Comparison of ENCODE assay signal across 1 cellular context in the genomic region with DNA sequence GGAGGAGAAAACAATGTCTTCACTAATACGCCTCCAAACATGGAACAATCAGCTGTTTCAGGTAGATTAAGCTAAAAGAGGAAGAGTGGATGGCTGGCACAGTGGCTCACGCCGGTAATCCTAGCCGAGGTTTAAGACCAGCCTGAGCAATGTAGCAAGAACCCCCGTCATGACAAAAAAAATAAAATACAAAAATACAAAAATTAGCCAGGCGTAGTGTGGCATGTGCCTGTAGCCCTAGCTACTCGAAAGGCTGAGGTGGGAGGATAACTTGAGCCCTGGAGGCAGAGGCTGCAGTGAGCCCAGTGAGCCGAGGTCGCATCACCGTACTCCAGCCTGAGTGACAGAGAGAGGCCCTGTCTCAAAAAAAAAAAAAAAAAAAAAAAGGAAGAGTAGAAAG.
TF ChIP-seq lines count a peak whose summit lies in the region.

No MANE protein-coding gene starts in this region.

TF ChIP-seq in HEK293, 187 proteins besides CTCF, POLR2A, EP300 and RAD21 (continued from another document):
- TF ChIP-seq, protein P1, sequence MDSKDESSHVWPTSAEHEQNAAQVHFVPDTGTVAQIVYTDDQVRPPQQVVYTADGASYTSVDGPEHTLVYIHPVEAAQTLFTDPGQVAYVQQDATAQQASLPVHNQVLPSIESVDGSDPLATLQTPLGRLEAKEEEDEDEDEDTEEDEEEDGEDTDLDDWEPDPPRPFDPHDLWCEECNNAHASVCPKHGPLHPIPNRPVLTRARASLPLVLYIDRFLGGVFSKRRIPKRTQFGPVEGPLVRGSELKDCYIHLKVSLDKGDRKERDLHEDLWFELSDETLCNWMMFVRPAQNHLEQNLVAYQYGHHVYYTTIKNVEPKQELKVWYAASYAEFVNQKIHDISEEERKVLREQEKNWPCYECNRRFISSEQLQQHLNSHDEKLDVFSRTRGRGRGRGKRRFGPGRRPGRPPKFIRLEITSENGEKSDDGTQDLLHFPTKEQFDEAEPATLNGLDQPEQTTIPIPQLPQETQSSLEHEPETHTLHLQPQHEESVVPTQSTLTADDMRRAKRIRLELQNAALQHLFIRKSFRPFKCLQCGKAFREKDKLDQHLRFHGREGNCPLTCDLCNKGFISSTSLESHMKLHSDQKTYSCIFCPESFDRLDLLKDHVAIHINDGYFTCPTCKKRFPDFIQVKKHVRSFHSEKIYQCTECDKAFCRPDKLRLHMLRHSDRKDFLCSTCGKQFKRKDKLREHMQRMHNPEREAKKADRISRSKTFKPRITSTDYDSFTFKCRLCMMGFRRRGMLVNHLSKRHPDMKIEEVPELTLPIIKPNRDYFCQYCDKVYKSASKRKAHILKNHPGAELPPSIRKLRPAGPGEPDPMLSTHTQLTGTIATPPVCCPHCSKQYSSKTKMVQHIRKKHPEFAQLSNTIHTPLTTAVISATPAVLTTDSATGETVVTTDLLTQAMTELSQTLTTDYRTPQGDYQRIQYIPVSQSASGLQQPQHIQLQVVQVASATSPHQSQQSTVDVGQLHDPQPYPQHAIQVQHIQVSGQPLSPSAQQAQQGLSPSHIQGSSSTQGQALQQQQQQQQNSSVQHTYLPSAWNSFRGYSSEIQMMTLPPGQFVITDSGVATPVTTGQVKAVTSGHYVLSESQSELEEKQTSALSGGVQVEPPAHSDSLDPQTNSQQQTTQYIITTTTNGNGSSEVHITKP (tag by site-specific recombination; IDR thresholded peaks at IDR 0.05) = peak; percentile 76
- TF ChIP-seq KLF7 (tag by site-specific recombination; IDR thresholded peaks at IDR 0.05; ENCODE audit: borderline replicate concordance) = no peak
- no peak for TF ChIP-seq ZFP37 (tag by site-specific recombination; IDR thresholded peaks at IDR 0.05)
- peak; percentile 22; the same call in 1 of the 2 replicates for TF ChIP-seq ZBTB17 (tag by site-specific recombination; IDR thresholded peaks at IDR 0.05)
- TF ChIP-seq OSR2 (tag by site-specific recombination; IDR thresholded peaks at IDR 0.05) = no peak
- TF ChIP-seq ZBTB8A (tag by site-specific recombination; IDR thresholded peaks at IDR 0.05) = peak; percentile 27; the same call in 1 of the 2 replicates
- no peak for TF ChIP-seq ZXDB (tag by site-specific recombination; IDR thresholded peaks at IDR 0.05)
- TF ChIP-seq, protein P2, sequence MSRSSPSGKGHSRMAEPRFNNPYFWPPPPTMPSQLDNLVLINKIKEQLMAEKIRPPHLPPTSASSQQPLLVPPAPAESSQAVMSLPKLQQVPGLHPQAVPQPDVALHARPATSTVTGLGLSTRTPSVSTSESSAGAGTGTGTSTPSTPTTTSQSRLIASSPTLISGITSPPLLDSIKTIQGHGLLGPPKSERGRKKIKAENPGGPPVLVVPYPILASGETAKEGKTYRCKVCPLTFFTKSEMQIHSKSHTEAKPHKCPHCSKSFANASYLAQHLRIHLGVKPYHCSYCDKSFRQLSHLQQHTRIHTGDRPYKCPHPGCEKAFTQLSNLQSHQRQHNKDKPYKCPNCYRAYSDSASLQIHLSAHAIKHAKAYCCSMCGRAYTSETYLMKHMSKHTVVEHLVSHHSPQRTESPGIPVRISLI (tag by site-specific recombination; IDR thresholded peaks at IDR 0.05) = 0 out of 2 replicates have a peak, but pooled peaks have one; percentile 38
- no peak for TF ChIP-seq HOXD13 (CRISPR knock-in tag; IDR thresholded peaks at IDR 0.05; ENCODE audit: borderline replicate concordance)
- TF ChIP-seq, protein P3, sequence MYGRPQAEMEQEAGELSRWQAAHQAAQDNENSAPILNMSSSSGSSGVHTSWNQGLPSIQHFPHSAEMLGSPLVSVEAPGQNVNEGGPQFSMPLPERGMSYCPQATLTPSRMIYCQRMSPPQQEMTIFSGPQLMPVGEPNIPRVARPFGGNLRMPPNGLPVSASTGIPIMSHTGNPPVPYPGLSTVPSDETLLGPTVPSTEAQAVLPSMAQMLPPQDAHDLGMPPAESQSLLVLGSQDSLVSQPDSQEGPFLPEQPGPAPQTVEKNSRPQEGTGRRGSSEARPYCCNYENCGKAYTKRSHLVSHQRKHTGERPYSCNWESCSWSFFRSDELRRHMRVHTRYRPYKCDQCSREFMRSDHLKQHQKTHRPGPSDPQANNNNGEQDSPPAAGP (tag by site-specific recombination; IDR thresholded peaks at IDR 0.05) = no peak
- TF ChIP-seq ZNF175 (tag by site-specific recombination; IDR thresholded peaks at IDR 0.05) = no peak
- TF ChIP-seq ZNF391 (tag by site-specific recombination; IDR thresholded peaks at IDR 0.05; ENCODE audit: borderline replicate concordance, low read depth) = no peak
